10 cellular contexts compared by ENCODE assay signal in the genomic region with DNA sequence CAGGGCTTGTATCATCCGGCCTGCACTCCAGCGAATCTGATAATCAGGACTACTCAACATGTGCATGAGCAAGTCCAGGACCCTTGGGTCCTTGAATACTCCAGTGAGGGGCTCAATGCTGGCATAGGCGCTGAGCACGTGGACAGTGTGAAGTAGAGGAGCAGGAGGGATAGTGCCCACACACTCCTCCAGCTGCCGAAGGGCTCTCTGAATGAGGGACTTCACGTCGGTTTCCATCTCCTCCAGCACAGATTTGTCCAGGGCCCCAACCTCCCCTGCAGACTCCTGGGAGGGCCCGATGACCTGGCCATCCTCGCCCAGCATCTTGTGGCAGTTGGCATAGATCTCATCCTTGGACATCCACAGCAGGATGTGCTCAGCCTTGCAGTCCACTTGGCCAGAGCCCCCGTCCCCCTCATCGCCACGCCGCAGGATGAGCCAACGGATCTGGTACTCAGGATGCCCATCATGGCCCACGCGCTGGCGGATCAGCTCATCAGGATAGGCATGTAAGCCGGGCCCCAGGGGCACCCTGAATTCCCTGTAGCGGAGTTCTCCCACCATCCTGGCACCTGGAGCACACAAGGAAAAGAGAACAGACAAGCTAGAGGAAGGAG. TPM values are rescaled to one million over a fixed set of nuclear protein-coding genes. Genes with fewer than 3 reads are reported as not detected.
DNase-seq lines count a peak whose midpoint lies in the region; ATAC-seq, FAIRE-seq and TF ChIP-seq lines count a peak whose summit lies in the region.
"Had no signal": no experiment of that assay in that cellular context is flagged by ENCODE, and none has a peak within 500 bp of the region (broad histone marks: within the 10 kb centered on the region; RNA-seq: fewer than 3 reads in every experiment).

No MANE protein-coding gene starts in this region.

- H3K79me2 ChIP-seq in HepG2 (ENCODE audit: insufficient read depth, low read length) = peaks cover 31% of the 10 kb centered on the region

- no peaks in the 10 kb centered on the region for H4K20me1 ChIP-seq in HepG2 (ENCODE audit: insufficient read depth, low read length)

- FAIRE-seq in HepG2 (lab: Jason Lieb, UNC) = no peak

- H3K9me3 ChIP-seq in HepG2 (ENCODE audit: low read length) = no peaks in the 10 kb centered on the region
- no peaks in the 10 kb centered on the region for H3K9me3 ChIP-seq in tibial nerve

- H3K9ac ChIP-seq in HepG2 (ENCODE audit: insufficient read depth, low read depth, low read length) = peak overlapping the region; percentile 98

- H2AFZ ChIP-seq in HepG2 (ENCODE audit: low read length) = no peak overlapping the region

- TF ChIP-seq CTCF in HepG2 (CRISPR knock-in tag; IDR thresholded peaks at IDR 0.05) (no peak), tibial nerve (IDR thresholded peaks at IDR 0.05) (no peak)

- WGBS in HepG2 (ENCODE audit: low lambda C conversion rate) = 96% methylated on average over 19 of the region's 19 CpGs
- 84 to 85% methylated on average over 17 to 19 of the region's 19 CpGs for WGBS in tibial nerve, 2 donors

- H3K36me3 ChIP-seq in HepG2 (replicated peaks in 1 of 2; ENCODE audit: control insufficient read depth in 1 of 2, insufficient read depth in 2 of 2, low read length in 2 of 2) = peaks cover 17 to 48% of the 10 kb centered on the region in 2 experiments
- peaks cover 0 to 66% (median under 1%) of the 10 kb centered on the region in 3 donors for H3K36me3 ChIP-seq in tibial nerve

- CTCF ChIA-PET in HepG2 (lab: Yijun Ruan, JAX; ENCODE audit: low intra/inter-chr PET ratio, low total read pairs) = no interaction called here

- peak overlapping the region; percentile 75 to 96 (median 94); a peak in 5 of 6 replicates for H3K4me3 ChIP-seq in HepG2 (replicated peaks in 1 of 3; ENCODE audit: insufficient read depth in 1 of 3, low read depth in 2 of 3, low read length in 3 of 3)
- H3K4me3 ChIP-seq in tibial nerve = peak overlapping the region in 1 of 4 donors; percentile 69

- intact Hi-C loops in HepG2 (cut with micrococcal nuclease; ENCODE audit: unreplicated experiment) = loop anchor here (5.0 kb wide), 1 partner anchor 40 kb away; the partner anchor contains the start of genes KLHDC3 and MEA1

- peaks cover 27% of the 10 kb centered on the region for H3K4me1 Mint-ChIP-seq in activated T-cell treated with anti-CD3 and anti-CD28 coated beads, Interleukin-2, amount 50 U/mL, for 4 hours (ENCODE audit: low read depth)
- H3K4me1 Mint-ChIP-seq in activated naive CD8-positive, alpha-beta T cell treated with anti-CD3 and anti-CD28 coated beads, Interleukin-2, amount 50 U/mL, for 24 hours = peaks cover 33% of the 10 kb centered on the region

- TF ChIP-seq EP300 in HepG2 (IDR thresholded peaks at IDR 0.05; ENCODE audit: low read depth in 2 of 2, low read length in 2 of 2) (no peak), HepG2 (CRISPR knock-in tag; IDR thresholded peaks at IDR 0.05; ENCODE audit: borderline replicate concordance) (no peak), tibial nerve (IDR thresholded peaks at IDR 0.05) (no peak)

- H3K27me3 ChIP-seq in HepG2 (ENCODE audit: control insufficient read depth in 1 of 2, insufficient read depth in 2 of 2, low read length in 2 of 2) (no peaks in the 10 kb centered on the region), tibial nerve (no peaks in the 10 kb centered on the region)

- H3K36me3 Mint-ChIP-seq in activated T-cell treated with anti-CD3 and anti-CD28 coated beads, Interleukin-2, amount 50 U/mL, for 4 hours (ENCODE audit: insufficient read depth) = peaks cover 28% of the 10 kb centered on the region
- H3K36me3 Mint-ChIP-seq in activated naive CD8-positive, alpha-beta T cell treated with anti-CD3 and anti-CD28 coated beads, Interleukin-2, amount 50 U/mL, for 24 hours (ENCODE audit: low read depth) = peaks cover 32% of the 10 kb centered on the region

- H3K27ac ChIP-seq in HepG2 (ENCODE audit: extremely low read length, insufficient read depth, low read length) (peak overlapping the region; percentile 84), tibial nerve (peak overlapping the region in 3 of 4 donors; percentile 92 to 95 (median 95))

- peak overlapping the region; percentile 97 for H3K27ac Mint-ChIP-seq in activated naive CD8-positive, alpha-beta T cell treated with anti-CD3 and anti-CD28 coated beads, Interleukin-2, amount 50 U/mL, for 24 hours

- no peaks in the 10 kb centered on the region for H3K27me3 Mint-ChIP-seq in activated T-cell treated with anti-CD3 and anti-CD28 coated beads, Interleukin-2, amount 50 U/mL, for 4 hours (ENCODE audit: low read depth)
- H3K27me3 Mint-ChIP-seq in activated naive CD8-positive, alpha-beta T cell treated with anti-CD3 and anti-CD28 coated beads, Interleukin-2, amount 50 U/mL, for 24 hours = no peaks in the 10 kb centered on the region

- peak overlapping the region; percentile 96 for H3K4me3 Mint-ChIP-seq in activated T-cell treated with anti-CD3 and anti-CD28 coated beads, Interleukin-2, amount 50 U/mL, for 4 hours
- H3K4me3 Mint-ChIP-seq in activated naive CD8-positive, alpha-beta T cell treated with anti-CD3 and anti-CD28 coated beads, Interleukin-2, amount 50 U/mL, for 24 hours = peak overlapping the region; percentile 97

- no peak for TF ChIP-seq RAD21 in HepG2 (CRISPR knock-in tag; IDR thresholded peaks at IDR 0.05)

- DNase-seq in activated T-cell treated with anti-CD3 and anti-CD28 coated beads, Interleukin-2, amount 50 U/mL, for 4 hours = no peak
- no peak for DNase-seq in activated T-cell treated with anti-CD3 and anti-CD28 coated beads, Interleukin-2, amount 50 U/mL, for 1 hour
- DNase-seq in activated naive CD8-positive, alpha-beta T cell treated with anti-CD3 and anti-CD28 coated beads, Interleukin-2, amount 50 U/mL, for 24 hours = no peak
- DNase-seq in HepG2 (ENCODE audit: low spot score) (no peak), tibial nerve (ENCODE audit: low spot score in 2 of 2) (no peak), islet precursor cell (no peak), nucleus accumbens (lab: John Stamatoyannopoulos, UW) (no peak)
- DNase-seq: effector memory CD4-positive, alpha-beta T cell; NCI-H526 treated with DMSO at 0.1 percent for 48 hours had no signal

- peak overlapping the region; percentile 91 for H3K4me2 ChIP-seq in HepG2 (ENCODE audit: low read depth, low read length)

- ATAC-seq in activated T-cell treated with anti-CD3 and anti-CD28 coated beads, Interleukin-2, amount 50 U/mL, for 4 hours = no peak
- no peak for ATAC-seq in activated naive CD8-positive, alpha-beta T cell treated with anti-CD3 and anti-CD28 coated beads, Interleukin-2, amount 50 U/mL, for 24 hours
- ATAC-seq in HepG2 (no peak), HG02763 (IDR thresholded peaks at IDR 0.05; ENCODE audit: unreplicated experiment) (no peak)

- in situ Hi-C loops in HepG2 (cut with HindIII; ENCODE audit: extremely low pct_ligation_motif_present, low pct_unique_long_range_greater_than_20kb) = no loop called here

- BruUV-seq in HepG2 (replicated peaks; lab: Mats Ljungman, UMichigan) = TSS peak; percentile 42

- POLR2A ChIA-PET in HepG2 (lab: Yijun Ruan, JAX) = interaction anchor here (0.9 to 3.4 kb wide), 3 partner anchors 38 to 123 kb away, joined by 3 to 45 read pairs (median 16); partner anchors contain the start of genes CNPY3, KLHDC3 and MEA1

- H3K4me1 ChIP-seq in HepG2 (ENCODE audit: insufficient read depth, low read length) = peaks cover 37% of the 10 kb centered on the region
- peaks cover 0 to 40% (median 13%) of the 10 kb centered on the region in 4 donors for H3K4me1 ChIP-seq in tibial nerve

- H3K9me3 Mint-ChIP-seq in activated T-cell treated with anti-CD3 and anti-CD28 coated beads, Interleukin-2, amount 50 U/mL, for 4 hours = no peaks in the 10 kb centered on the region
- no peaks in the 10 kb centered on the region for H3K9me3 Mint-ChIP-seq in activated naive CD8-positive, alpha-beta T cell treated with anti-CD3 and anti-CD28 coated beads, Interleukin-2, amount 50 U/mL, for 24 hours

- TF ChIP-seq POLR2A in HepG2 (IDR thresholded peaks at IDR 0.05; ENCODE audit: insufficient read depth in 1 of 2, low read depth in 2 of 2, low read length in 2 of 2) (no peak), tibial nerve (IDR thresholded peaks at IDR 0.05) (no peak)

RNA-seq across cellular contexts. Expression of gene CUL7, which starts 1.3 kb away (rescaled TPM):
- total RNA-seq in activated T-cell treated with anti-CD3 and anti-CD28 coated beads, Interleukin-2, amount 50 U/mL, for 4 hours = 10 to 100 TPM; 13.2 to 15.0 (median 13.3) TPM
- 30.7 and 32.0 TPM in 2 replicates for total RNA-seq in HepG2 (2016; rRNA removed; fragmentation: Illumina TruSeq; extraction: Trizol)
- total RNA-seq in HepG2 (2016; cell fraction: cytosol; rRNA removed; fragmentation: Illumina TruSeq; extraction: Trizol; ENCODE audit: low read depth) = 1.6 and 2.2 TPM in 2 replicates
- total RNA-seq in HepG2 (2016; cell fraction: insoluble cytoplasmic fraction; rRNA removed; fragmentation: Illumina TruSeq; extraction: Trizol) = 27.3 and 31.2 TPM in 2 replicates
- 5.8 and 6.7 TPM in 2 replicates for total RNA-seq in HepG2 (2016; cell fraction: membrane; rRNA removed; fragmentation: Illumina TruSeq; extraction: Trizol)
- total RNA-seq in HepG2 (2016; cell fraction: nucleus; rRNA removed; fragmentation: Illumina TruSeq; extraction: Trizol) = 34.6 and 35.9 TPM in 2 replicates
- polyA plus RNA-seq in HepG2 (2011; rRNA removed) = 60.7 and 79.4 TPM in 2 replicates
- polyA plus RNA-seq in HepG2 (2011; cell fraction: cytosol; rRNA removed) = 38.0 and 49.6 TPM in 2 replicates
- 221 and 265 TPM in 2 replicates for polyA plus RNA-seq in HepG2 (2011; cell fraction: nucleus; rRNA removed)
- 36.5 and 41.4 TPM in 2 replicates for polyA plus RNA-seq in HepG2 (2012)
- polyA plus RNA-seq in HepG2 (2016; cell fraction: cytosol; fragmentation: Illumina TruSeq; extraction: Trizol; ENCODE audit: low read depth) = 1.1 and 1.4 TPM in 2 replicates
- polyA plus RNA-seq in HepG2 (2016; cell fraction: insoluble cytoplasmic fraction; fragmentation: Illumina TruSeq; extraction: Trizol; ENCODE audit: low read depth) = 16.9 and 21.5 TPM in 2 replicates
- polyA plus RNA-seq in HepG2 (2016; cell fraction: membrane; fragmentation: Illumina TruSeq; extraction: Trizol; ENCODE audit: low read depth) = 2.2 and 2.7 TPM in 2 replicates
- polyA plus RNA-seq in HepG2 (2016; cell fraction: nucleus; fragmentation: Illumina TruSeq; extraction: Trizol; ENCODE audit: insufficient read depth, low read depth) = 63.7 and 70.4 TPM in 2 replicates
- 14.4 and 143 TPM in 2 replicates for polyA minus RNA-seq in HepG2 (2011; rRNA and poly(A)+ RNA removed; ENCODE audit: low replicate concordance)
- 44.5 and 45.5 TPM in 2 replicates for polyA minus RNA-seq in HepG2 (2011; cell fraction: cytosol; rRNA and poly(A)+ RNA removed)
- polyA minus RNA-seq in HepG2 (2011; cell fraction: nucleus; rRNA and poly(A)+ RNA removed) = 65.0 and 67.0 TPM in 2 replicates
- 10 to 100 TPM; 16.3 to 21.0 (median 17.9) TPM for total RNA-seq in tibial nerve

RNA-seq across cellular contexts. Expression of gene MRPL2, which starts 6.9 kb away (rescaled TPM):
- 100 to 1,000 TPM in 2 of 3 donors, 10 to 100 TPM in 1; 93.3 to 120 (median 115) TPM for total RNA-seq in activated T-cell treated with anti-CD3 and anti-CD28 coated beads, Interleukin-2, amount 50 U/mL, for 4 hours
- 56.1 and 56.8 TPM in 2 replicates for total RNA-seq in HepG2 (2016; rRNA removed; fragmentation: Illumina TruSeq; extraction: Trizol)
- total RNA-seq in HepG2 (2016; cell fraction: cytosol; rRNA removed; fragmentation: Illumina TruSeq; extraction: Trizol; ENCODE audit: low read depth) = 24.7 and 25.2 TPM in 2 replicates
- 45.8 and 58.5 TPM in 2 replicates for total RNA-seq in HepG2 (2016; cell fraction: insoluble cytoplasmic fraction; rRNA removed; fragmentation: Illumina TruSeq; extraction: Trizol)
- 19.8 and 24.7 TPM in 2 replicates for total RNA-seq in HepG2 (2016; cell fraction: membrane; rRNA removed; fragmentation: Illumina TruSeq; extraction: Trizol)
- 29.3 and 31.1 TPM in 2 replicates for total RNA-seq in HepG2 (2016; cell fraction: nucleus; rRNA removed; fragmentation: Illumina TruSeq; extraction: Trizol)
- 65.6 and 69.9 TPM in 2 replicates for polyA plus RNA-seq in HepG2 (2011; rRNA removed)
- 54.5 and 71.8 TPM in 2 replicates for polyA plus RNA-seq in HepG2 (2011; cell fraction: cytosol; rRNA removed)
- polyA plus RNA-seq in HepG2 (2011; cell fraction: nucleus; rRNA removed) = 75.8 and 91.0 TPM in 2 replicates
- 95.2 and 116 TPM in 2 replicates for polyA plus RNA-seq in HepG2 (2012)
- 24.0 and 25.5 TPM in 2 replicates for polyA plus RNA-seq in HepG2 (2016; cell fraction: cytosol; fragmentation: Illumina TruSeq; extraction: Trizol; ENCODE audit: low read depth)
- 88.5 and 104 TPM in 2 replicates for polyA plus RNA-seq in HepG2 (2016; cell fraction: insoluble cytoplasmic fraction; fragmentation: Illumina TruSeq; extraction: Trizol; ENCODE audit: low read depth)
- polyA plus RNA-seq in HepG2 (2016; cell fraction: membrane; fragmentation: Illumina TruSeq; extraction: Trizol; ENCODE audit: low read depth) = 24.2 and 27.0 TPM in 2 replicates
- polyA plus RNA-seq in HepG2 (2016; cell fraction: nucleus; fragmentation: Illumina TruSeq; extraction: Trizol; ENCODE audit: insufficient read depth, low read depth) = 91.3 and 95.0 TPM in 2 replicates
- polyA minus RNA-seq in HepG2 (2011; rRNA and poly(A)+ RNA removed; ENCODE audit: low replicate concordance) = 45.8 and 60.7 TPM in 2 replicates
- 30.5 and 54.2 TPM in 2 replicates for polyA minus RNA-seq in HepG2 (2011; cell fraction: cytosol; rRNA and poly(A)+ RNA removed)
- 18.3 and 19.6 TPM in 2 replicates for polyA minus RNA-seq in HepG2 (2011; cell fraction: nucleus; rRNA and poly(A)+ RNA removed)
- 10 to 100 TPM in 2 of 4 donors, 1 to 10 TPM in 2; 8.4 to 17.3 (median 11.6) TPM for total RNA-seq in tibial nerve

RNA-seq across cellular contexts. Expression of gene KLC4, which starts 7.1 kb away (rescaled TPM):
- 1 to 10 TPM; 5.4 to 9.1 (median 7.4) TPM for total RNA-seq in activated T-cell treated with anti-CD3 and anti-CD28 coated beads, Interleukin-2, amount 50 U/mL, for 4 hours
- total RNA-seq in HepG2 (2016; rRNA removed; fragmentation: Illumina TruSeq; extraction: Trizol) (45.4 and 45.8 TPM in 2 replicates), tibial nerve (10 to 100 TPM; 21.6 to 32.9 (median 23.8) TPM)
- total RNA-seq in HepG2 (2016; cell fraction: cytosol; rRNA removed; fragmentation: Illumina TruSeq; extraction: Trizol; ENCODE audit: low read depth) = 8.5 and 8.8 TPM in 2 replicates
- total RNA-seq in HepG2 (2016; cell fraction: insoluble cytoplasmic fraction; rRNA removed; fragmentation: Illumina TruSeq; extraction: Trizol) = 47.2 and 51.0 TPM in 2 replicates
- 13.3 and 15.2 TPM in 2 replicates for total RNA-seq in HepG2 (2016; cell fraction: membrane; rRNA removed; fragmentation: Illumina TruSeq; extraction: Trizol)
- 35.8 and 40.4 TPM in 2 replicates for total RNA-seq in HepG2 (2016; cell fraction: nucleus; rRNA removed; fragmentation: Illumina TruSeq; extraction: Trizol)
- 70.4 and 89.4 TPM in 2 replicates for polyA plus RNA-seq in HepG2 (2011; rRNA removed)
- polyA plus RNA-seq in HepG2 (2011; cell fraction: cytosol; rRNA removed) = 29.9 and 38.2 TPM in 2 replicates
- polyA plus RNA-seq in HepG2 (2011; cell fraction: nucleus; rRNA removed) = 249 and 270 TPM in 2 replicates
- 56.0 and 58.1 TPM in 2 replicates for polyA plus RNA-seq in HepG2 (2012)
- polyA plus RNA-seq in HepG2 (2016; cell fraction: cytosol; fragmentation: Illumina TruSeq; extraction: Trizol; ENCODE audit: low read depth) = 4.5 and 5.4 TPM in 2 replicates
- 32.7 and 33.8 TPM in 2 replicates for polyA plus RNA-seq in HepG2 (2016; cell fraction: insoluble cytoplasmic fraction; fragmentation: Illumina TruSeq; extraction: Trizol; ENCODE audit: low read depth)
- polyA plus RNA-seq in HepG2 (2016; cell fraction: membrane; fragmentation: Illumina TruSeq; extraction: Trizol; ENCODE audit: low read depth) = 6.9 and 7.6 TPM in 2 replicates
- 72.9 and 91.6 TPM in 2 replicates for polyA plus RNA-seq in HepG2 (2016; cell fraction: nucleus; fragmentation: Illumina TruSeq; extraction: Trizol; ENCODE audit: insufficient read depth, low read depth)
- 12.0 and 88.9 TPM in 2 replicates for polyA minus RNA-seq in HepG2 (2011; rRNA and poly(A)+ RNA removed; ENCODE audit: low replicate concordance)
- polyA minus RNA-seq in HepG2 (2011; cell fraction: cytosol; rRNA and poly(A)+ RNA removed) = 22.5 and 32.4 TPM in 2 replicates
- polyA minus RNA-seq in HepG2 (2011; cell fraction: nucleus; rRNA and poly(A)+ RNA removed) = 64.2 and 74.3 TPM in 2 replicates

RNA-seq across cellular contexts. Expression of gene PTK7, which starts 23.8 kb away (rescaled TPM):
- total RNA-seq in activated T-cell treated with anti-CD3 and anti-CD28 coated beads, Interleukin-2, amount 50 U/mL, for 4 hours = 1 to 10 TPM; 1.3 to 4.3 (median 1.9) TPM
- total RNA-seq in HepG2 (2016; rRNA removed; fragmentation: Illumina TruSeq; extraction: Trizol) (48.5 and 99.8 TPM in 2 replicates), tibial nerve (1 to 10 TPM; 1.5 to 5.5 (median 3.9) TPM)
- total RNA-seq in HepG2 (2016; cell fraction: cytosol; rRNA removed; fragmentation: Illumina TruSeq; extraction: Trizol; ENCODE audit: low read depth) = 16.1 and 17.5 TPM in 2 replicates
- 42.2 and 99.6 TPM in 2 replicates for total RNA-seq in HepG2 (2016; cell fraction: insoluble cytoplasmic fraction; rRNA removed; fragmentation: Illumina TruSeq; extraction: Trizol)
- 29.0 and 31.7 TPM in 2 replicates for total RNA-seq in HepG2 (2016; cell fraction: membrane; rRNA removed; fragmentation: Illumina TruSeq; extraction: Trizol)
- 111 and 135 TPM in 2 replicates for total RNA-seq in HepG2 (2016; cell fraction: nucleus; rRNA removed; fragmentation: Illumina TruSeq; extraction: Trizol)
- polyA plus RNA-seq in HepG2 (2011; rRNA removed) = 98.5 and 116 TPM in 2 replicates
- 75.5 and 97.3 TPM in 2 replicates for polyA plus RNA-seq in HepG2 (2011; cell fraction: cytosol; rRNA removed)
- 240 and 289 TPM in 2 replicates for polyA plus RNA-seq in HepG2 (2011; cell fraction: nucleus; rRNA removed)
- polyA plus RNA-seq in HepG2 (2012) = 93.9 and 95.7 TPM in 2 replicates
- polyA plus RNA-seq in HepG2 (2016; cell fraction: cytosol; fragmentation: Illumina TruSeq; extraction: Trizol; ENCODE audit: low read depth) = 6.8 and 7.3 TPM in 2 replicates
- 34.4 and 38.1 TPM in 2 replicates for polyA plus RNA-seq in HepG2 (2016; cell fraction: insoluble cytoplasmic fraction; fragmentation: Illumina TruSeq; extraction: Trizol; ENCODE audit: low read depth)
- 12.8 and 15.4 TPM in 2 replicates for polyA plus RNA-seq in HepG2 (2016; cell fraction: membrane; fragmentation: Illumina TruSeq; extraction: Trizol; ENCODE audit: low read depth)
- polyA plus RNA-seq in HepG2 (2016; cell fraction: nucleus; fragmentation: Illumina TruSeq; extraction: Trizol; ENCODE audit: insufficient read depth, low read depth) = 220 and 224 TPM in 2 replicates
- polyA minus RNA-seq in HepG2 (2011; rRNA and poly(A)+ RNA removed; ENCODE audit: low replicate concordance) = 0.19 and 231 TPM in 2 replicates
- 83.9 and 88.1 TPM in 2 replicates for polyA minus RNA-seq in HepG2 (2011; cell fraction: cytosol; rRNA and poly(A)+ RNA removed)
- 66.0 and 71.1 TPM in 2 replicates for polyA minus RNA-seq in HepG2 (2011; cell fraction: nucleus; rRNA and poly(A)+ RNA removed)

RNA-seq across cellular contexts. Expression of gene RRP36, which starts 30.9 kb away (rescaled TPM):
- 100 to 1,000 TPM in 2 of 3 donors, 10 to 100 TPM in 1; 98.1 to 103 (median 100) TPM for total RNA-seq in activated T-cell treated with anti-CD3 and anti-CD28 coated beads, Interleukin-2, amount 50 U/mL, for 4 hours
- total RNA-seq in HepG2 (2016; rRNA removed; fragmentation: Illumina TruSeq; extraction: Trizol) (144 and 184 TPM in 2 replicates), tibial nerve (10 to 100 TPM; 39.1 to 96.3 (median 52.8) TPM)
- 41.5 and 43.9 TPM in 2 replicates for total RNA-seq in HepG2 (2016; cell fraction: cytosol; rRNA removed; fragmentation: Illumina TruSeq; extraction: Trizol; ENCODE audit: low read depth)
- total RNA-seq in HepG2 (2016; cell fraction: insoluble cytoplasmic fraction; rRNA removed; fragmentation: Illumina TruSeq; extraction: Trizol) = 139 and 185 TPM in 2 replicates
- 82.9 and 85.4 TPM in 2 replicates for total RNA-seq in HepG2 (2016; cell fraction: membrane; rRNA removed; fragmentation: Illumina TruSeq; extraction: Trizol)
- total RNA-seq in HepG2 (2016; cell fraction: nucleus; rRNA removed; fragmentation: Illumina TruSeq; extraction: Trizol) = 49.7 and 52.1 TPM in 2 replicates
- 29.5 and 31.1 TPM in 2 replicates for polyA plus RNA-seq in HepG2 (2011; rRNA removed)
- 28.3 and 36.3 TPM in 2 replicates for polyA plus RNA-seq in HepG2 (2011; cell fraction: cytosol; rRNA removed)
- 8.2 and 11.1 TPM in 2 replicates for polyA plus RNA-seq in HepG2 (2011; cell fraction: nucleus; rRNA removed)
- polyA plus RNA-seq in HepG2 (2012) = 35.6 and 36.9 TPM in 2 replicates
- 26.9 and 28.8 TPM in 2 replicates for polyA plus RNA-seq in HepG2 (2016; cell fraction: cytosol; fragmentation: Illumina TruSeq; extraction: Trizol; ENCODE audit: low read depth)
- 145 and 156 TPM in 2 replicates for polyA plus RNA-seq in HepG2 (2016; cell fraction: insoluble cytoplasmic fraction; fragmentation: Illumina TruSeq; extraction: Trizol; ENCODE audit: low read depth)
- polyA plus RNA-seq in HepG2 (2016; cell fraction: membrane; fragmentation: Illumina TruSeq; extraction: Trizol; ENCODE audit: low read depth) = 45.9 and 51.4 TPM in 2 replicates
- 64.0 and 64.6 TPM in 2 replicates for polyA plus RNA-seq in HepG2 (2016; cell fraction: nucleus; fragmentation: Illumina TruSeq; extraction: Trizol; ENCODE audit: insufficient read depth, low read depth)
- polyA minus RNA-seq in HepG2 (2011; rRNA and poly(A)+ RNA removed; ENCODE audit: low replicate concordance) = 22.6 and 58.3 TPM in 2 replicates
- polyA minus RNA-seq in HepG2 (2011; cell fraction: cytosol; rRNA and poly(A)+ RNA removed) = 22.8 and 24.6 TPM in 2 replicates
- 12.1 and 18.5 TPM in 2 replicates for polyA minus RNA-seq in HepG2 (2011; cell fraction: nucleus; rRNA and poly(A)+ RNA removed)
